11 cellular contexts compared by ENCODE assay signal in the genomic region with DNA sequence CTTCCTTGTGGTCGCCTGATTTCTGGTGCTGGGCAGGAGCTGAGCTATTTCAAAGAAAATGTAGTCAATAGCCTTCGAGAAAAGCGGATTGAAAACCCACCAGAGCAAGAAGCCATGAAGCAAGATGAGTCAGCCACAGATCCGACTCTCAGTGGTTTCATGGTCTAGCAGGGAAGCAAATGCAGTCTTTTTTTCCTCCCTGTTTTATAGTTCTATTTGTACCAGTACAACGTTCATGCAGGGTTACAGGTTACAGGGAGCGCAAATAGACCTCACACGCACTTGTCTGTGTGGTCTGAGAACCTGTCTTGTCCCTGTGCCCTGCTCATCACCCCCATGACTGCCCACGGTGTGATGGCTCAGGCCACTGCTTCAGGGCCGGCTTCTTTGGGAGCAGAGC.
DNase-seq lines count a peak whose midpoint lies in the region; ATAC-seq and FAIRE-seq lines count a peak whose summit lies in the region.
"Had no signal": no experiment of that assay in that cellular context is flagged by ENCODE, and none has a peak within 500 bp of the region (broad histone marks: within the 10 kb centered on the region; RNA-seq: fewer than 3 reads in every experiment).

No MANE protein-coding gene starts in this region.

- FAIRE-seq in small intestine (lab: Jason Lieb, UNC) = no peak

- H3K4me1 ChIP-seq in GM23248 (ENCODE audit: insufficient read depth) (peaks cover 20% of the 10 kb centered on the region), small intestine (ENCODE audit: control insufficient read depth in 2 of 2, insufficient read depth in 1 of 2, low read depth in 1 of 2, low read length in 1 of 2) (no peaks in the 10 kb centered on the region)
- H3K4me1 ChIP-seq: vagina had no signal

- H3K9me2 ChIP-seq in GM23248 (ENCODE audit: insufficient read depth) = no peaks in the 10 kb centered on the region

- no peak overlapping the region for H3K27ac ChIP-seq in GM23248
- H3K27ac ChIP-seq in small intestine (ENCODE audit: low read depth in 1 of 2, low read length in 1 of 2) = no peak overlapping the region
- H3K27ac ChIP-seq: dorsolateral prefrontal cortex, vagina had no signal

- no peak overlapping the region for H3K4me2 ChIP-seq in GM23248 (ENCODE audit: unreplicated experiment)

- H3K79me2 ChIP-seq in GM23248 (ENCODE audit: insufficient read depth) = no peaks in the 10 kb centered on the region

- WGBS in GM23248 (ENCODE audit: low coverage in 1 of 2, low lambda C conversion rate in 2 of 2, missing lambda C conversion rate in 2 of 2), 2 experiments = 79 to 87% methylated on average over 9 of the region's 9 CpGs
- 76 to 87% (median 86%) methylated on average over 9 of the region's 9 CpGs for WGBS in small intestine, 3 donors

- in situ Hi-C loops in GM23248 (cut with MboI) = no loop called here

- H3K4me3 Mint-ChIP-seq in stimulated activated memory B cell treated with anti-CD40 and anti-IgM and Interleukin-4, amounts not matched to agents 10 μg/mL and 1 μg/mL and 100 μg/mL, for 72 hours = peak overlapping the region; percentile 4
- H3K4me3 Mint-ChIP-seq: T-helper 1 cell treated with Interleukin-12 subunit alpha and Interleukin-12 subunit beta and Interleukin-4 antibody, amounts not matched to agents 30 μg/mL and 1 μg/mL, for 36 hours had no signal

- H3K4me3 ChIP-seq in GM23248 = no peak overlapping the region
- no peak overlapping the region for H3K4me3 ChIP-seq in small intestine (ENCODE audit: low read depth in 1 of 2, low read length in 2 of 2)
- H3K4me3 ChIP-seq: dorsolateral prefrontal cortex, vagina had no signal

- peaks cover 19% of the 10 kb centered on the region for H3K27me3 Mint-ChIP-seq in stimulated activated memory B cell treated with anti-CD40 and anti-IgM and Interleukin-4, amounts not matched to agents 10 μg/mL and 1 μg/mL and 100 μg/mL, for 72 hours

- H4K20me1 ChIP-seq in GM23248 (ENCODE audit: insufficient read depth) = no peaks in the 10 kb centered on the region

- no peak overlapping the region for H2AFZ ChIP-seq in GM23248

- peak; percentile 86 for ATAC-seq in HG02642 (IDR thresholded peaks at IDR 0.05; ENCODE audit: poor library complexity, unreplicated experiment)
- ATAC-seq in HG03469 (IDR thresholded peaks at IDR 0.05; ENCODE audit: unreplicated experiment) = peak; percentile 90
- ATAC-seq in stimulated activated memory B cell treated with anti-CD40 and anti-IgM and Interleukin-4, amounts not matched to agents 10 μg/mL and 1 μg/mL and 100 μg/mL, for 72 hours = peak; percentile 97

- peaks cover 21% of the 10 kb centered on the region for H3K4me1 Mint-ChIP-seq in stimulated activated memory B cell treated with anti-CD40 and anti-IgM and Interleukin-4, amounts not matched to agents 10 μg/mL and 1 μg/mL and 100 μg/mL, for 72 hours

- no peaks in the 10 kb centered on the region for H3K9me3 ChIP-seq in GM23248 (ENCODE audit: low read depth)
- no peaks in the 10 kb centered on the region for H3K9me3 ChIP-seq in small intestine (ENCODE audit: control insufficient read depth, low read depth)
- H3K9me3 ChIP-seq: vagina had no signal

- H3K27me3 ChIP-seq in GM23248 (replicated peaks; ENCODE audit: insufficient read depth) (no peaks in the 10 kb centered on the region), small intestine (ENCODE audit: control insufficient read depth in 2 of 2, insufficient read depth in 2 of 2, low read length in 2 of 2) (no peaks in the 10 kb centered on the region)
- H3K27me3 ChIP-seq: vagina had no signal

- H3K36me3 ChIP-seq in GM23248 (ENCODE audit: low read depth) = no peaks in the 10 kb centered on the region
- H3K36me3 ChIP-seq in small intestine (ENCODE audit: control insufficient read depth in 2 of 2, insufficient read depth in 2 of 2, low read length in 2 of 2) = no peaks in the 10 kb centered on the region
- H3K36me3 ChIP-seq: vagina had no signal

- H3K36me3 Mint-ChIP-seq in stimulated activated memory B cell treated with anti-CD40 and anti-IgM and Interleukin-4, amounts not matched to agents 10 μg/mL and 1 μg/mL and 100 μg/mL, for 72 hours = no peaks in the 10 kb centered on the region

- H3F3A ChIP-seq in GM23248 (ENCODE audit: insufficient read depth) = peaks cover 11% of the 10 kb centered on the region; the same call in 1 of the 2 replicates

- peak overlapping the region; percentile 83 for H3K27ac Mint-ChIP-seq in stimulated activated memory B cell treated with anti-CD40 and anti-IgM and Interleukin-4, amounts not matched to agents 10 μg/mL and 1 μg/mL and 100 μg/mL, for 72 hours
- H3K27ac Mint-ChIP-seq: T-helper 1 cell treated with Interleukin-12 subunit alpha and Interleukin-12 subunit beta and Interleukin-4 antibody, amounts not matched to agents 30 μg/mL and 1 μg/mL, for 36 hours had no signal

- peaks cover 2% of the 10 kb centered on the region for H3K9me3 Mint-ChIP-seq in stimulated activated memory B cell treated with anti-CD40 and anti-IgM and Interleukin-4, amounts not matched to agents 10 μg/mL and 1 μg/mL and 100 μg/mL, for 72 hours

- no peak overlapping the region for H3K9ac ChIP-seq in GM23248

- peak; percentile 41 for DNase-seq in activated effector memory CD4-positive, alpha-beta T cell treated with anti-CD3 and anti-CD28 coated beads, Interleukin-2, amount 50 U/mL, for 16 hours
- DNase-seq in activated effector memory CD4-positive, alpha-beta T cell treated with Interleukin-2 at 50 U/mL for 16 hours = no peak
- DNase-seq in GM23248 (no peak), small intestine (no peak)
- no peak for DNase-seq in central memory CD4-positive, alpha-beta T cell
- DNase-seq: dorsolateral prefrontal cortex had no signal
